In the genomic region with DNA sequence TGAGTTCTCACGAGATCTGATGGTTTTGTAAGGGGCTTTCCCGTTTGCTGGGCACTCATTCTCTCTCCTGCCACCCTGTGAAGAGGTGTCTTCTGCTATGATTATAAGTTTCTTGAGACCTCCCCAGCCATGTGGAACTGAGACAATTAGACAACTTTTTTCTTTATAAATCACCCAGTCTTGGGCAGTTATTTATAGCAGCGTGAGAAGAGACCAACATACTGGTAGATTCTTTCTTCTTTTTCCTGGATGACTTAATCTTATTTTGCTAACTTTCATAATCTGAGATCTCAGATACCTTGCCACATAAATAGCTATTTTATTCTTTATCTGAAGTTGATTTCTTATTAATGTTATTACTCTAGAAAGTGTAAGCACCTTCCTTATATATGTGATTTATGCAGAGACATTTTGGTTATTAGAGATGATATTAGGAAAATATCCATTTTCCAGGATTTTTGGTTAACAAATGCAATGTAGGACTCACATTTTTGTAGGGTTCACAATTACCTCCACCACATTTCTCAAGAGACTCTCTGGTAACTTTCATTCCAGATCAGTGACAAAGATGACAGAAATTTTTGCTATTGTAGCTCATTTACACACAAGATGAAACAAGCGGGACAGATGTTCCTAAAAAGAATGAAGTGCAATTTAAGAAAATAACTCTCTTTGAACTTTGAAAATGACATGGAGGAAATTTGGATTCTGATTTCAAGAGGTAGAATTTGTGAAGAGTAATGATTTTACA, we compare ENCODE assay signal across 21 cellular contexts.
"Had no signal": no experiment of that assay in that cellular context is flagged by ENCODE, and none has a peak within 500 bp of the region (broad histone marks: within the 10 kb centered on the region; RNA-seq: fewer than 3 reads in every experiment).

No MANE protein-coding gene starts in this region.

- H3K9me3 ChIP-seq: body of pancreas, left ventricle myocardium inferior, tibial artery had no signal

- H3K4me1 ChIP-seq: body of pancreas had no signal

- FAIRE-seq: colon, urothelium cell line had no signal

- H3K27me3 ChIP-seq: body of pancreas, tibial artery had no signal

- H3K36me3 ChIP-seq: left ventricle myocardium inferior, tibial artery had no signal

- H3K27ac ChIP-seq: body of pancreas, left ventricle myocardium inferior, tibial artery had no signal

- ATAC-seq: activated CD8-positive, alpha-beta T cell treated with anti-CD3 and anti-CD28 coated beads for 36 hours; body of pancreas; stimulated activated naive CD8-positive, alpha-beta T cell treated with anti-CD3 and anti-CD28 coated beads, Interleukin-15, Interleukin-2, amounts not matched to agents 100 U/mL and 50 U/mL, for 24 hours had no signal

- H3K4me3 ChIP-seq: body of pancreas, left ventricle myocardium inferior, tibial artery had no signal

- DNase-seq: activated CD4-positive, alpha-beta T cell treated with anti-CD3 and anti-CD28 coated beads, Interleukin-2, amount 10 ng/mL, durations not matched to agents 24 days and 14 days; activated CD4-positive, CD25-positive, alpha-beta regulatory T cell; activated CD8-positive, alpha-beta T cell treated with anti-CD3 and anti-CD28 coated beads for 36 hours; activated naive CD4-positive, alpha-beta T cell treated with Interleukin-2 at 50 U/mL for 16 hours; activated naive CD8-positive, alpha-beta T cell treated with anti-CD3 and anti-CD28 coated beads, Interleukin-2, amount 10 ng/mL, durations not matched to agents 7 days and 5 days; activated T-cell treated with anti-CD3 and anti-CD28 coated beads, Interleukin-2, amount 50 U/mL, for 1 hour; amygdala; body of pancreas; caudate nucleus; erythroblast; immature natural killer cell; kidney glomerular epithelial cell; left ventricle myocardium inferior; mammary epithelial cell; stimulated activated CD4-positive, alpha-beta T cell treated with anti-CD3 and anti-CD28 coated beads, Interleukin-12 subunit alpha, Interleukin-12 subunit beta, amount 100 ng/mL, for 4 hours; stimulated activated CD4-positive, alpha-beta T cell treated with anti-CD3 and anti-CD28 coated beads, Interleukin-1b, Interleukin-23, amount 100 ng/mL, for 48 hours; stimulated activated naive CD8-positive, alpha-beta T cell treated with anti-CD3 and anti-CD28 coated beads, Interleukin-15, Interleukin-2, amounts not matched to agents 100 U/mL and 50 U/mL, for 24 hours; substantia nigra; tibial artery had no signal
